In the genomic region with DNA sequence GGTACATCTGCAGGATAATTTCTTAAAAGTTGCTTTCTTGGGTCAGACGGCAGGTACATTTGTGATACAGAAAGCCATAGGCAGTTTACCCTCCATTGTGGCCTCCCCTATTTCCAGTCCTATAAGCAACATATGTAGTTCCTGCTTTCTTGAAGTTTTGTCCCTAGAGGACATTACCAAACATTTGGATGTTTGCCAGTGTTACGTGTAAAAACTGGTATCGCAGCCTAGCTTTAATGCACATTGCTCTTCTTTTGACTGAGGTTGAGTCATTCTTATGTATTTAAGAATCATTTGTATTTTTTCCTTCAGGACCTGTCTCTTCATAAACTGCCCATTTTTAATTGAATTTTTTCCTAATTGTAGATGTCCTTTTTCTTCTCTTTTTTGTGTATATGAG, we compare ENCODE assay signal across 15 cellular contexts.
DNase-seq lines count a peak whose midpoint lies in the region; ATAC-seq, FAIRE-seq and TF ChIP-seq lines count a peak whose summit lies in the region.
"Had no signal": no experiment of that assay in that cellular context is flagged by ENCODE, and none has a peak within 500 bp of the region (broad histone marks: within the 10 kb centered on the region; RNA-seq: fewer than 3 reads in every experiment).

No MANE protein-coding gene starts in this region.

- H3K4me3 ChIP-seq in bronchial epithelial cell (ENCODE audit: low read depth, low read length): no peak overlapping the region
- H3K4me3 ChIP-seq in upper lobe of right lung: no peak overlapping the region
- H3K4me3 ChIP-seq: gastrocnemius medialis had no signal

- H3K27me3 ChIP-seq in bronchial epithelial cell (ENCODE audit: control insufficient read depth, insufficient read depth, low read length) (no peaks in the 10 kb centered on the region), upper lobe of right lung (no peaks in the 10 kb centered on the region)
- H3K27me3 ChIP-seq: gastrocnemius medialis had no signal

- no peak for FAIRE-seq in bronchial epithelial cell (lab: Jason Lieb, UNC)
- FAIRE-seq: G401.6 had no signal

- H3K4me1 ChIP-seq in upper lobe of right lung: no peaks in the 10 kb centered on the region
- H3K4me1 ChIP-seq: gastrocnemius medialis, parathyroid adenoma had no signal

- intact Hi-C loops in upper lobe of right lung (cut with DNase I): no loop called here

- no peak overlapping the region for H3K27ac ChIP-seq in upper lobe of right lung
- H3K27ac ChIP-seq: gastrocnemius medialis, parathyroid adenoma had no signal

- no peaks in the 10 kb centered on the region for H3K9me3 ChIP-seq in upper lobe of right lung
- H3K9me3 ChIP-seq: gastrocnemius medialis had no signal

- TF ChIP-seq CTCF in bronchial epithelial cell (IDR thresholded peaks at IDR 0.05; ENCODE audit: insufficient read depth, low read length, severe bottlenecking) (no peak), upper lobe of right lung (IDR thresholded peaks at IDR 0.05) (no peak)

- peak; percentile 57 for DNase-seq in SIG-M5 treated with dmso at 0.1 percent for 504 hours (lab: John Stamatoyannopoulos, UW; ENCODE audit: unreplicated experiment)
- no peak for DNase-seq in SIG-M5 (lab: John Stamatoyannopoulos, UW)
- DNase-seq in NCI-H460 (ENCODE audit: extremely low read depth, low read depth): peak; percentile 4
- DNase-seq in bronchial epithelial cell (ENCODE audit: low read depth): peak; percentile 96
- DNase-seq in upper lobe of right lung: no peak
- DNase-seq: gastrocnemius medialis; left ventricle myocardium superior; stimulated activated CD4-positive, alpha-beta T cell treated with anti-CD3 and anti-CD28 coated beads, Interleukin-4, amount 100 ng/mL, for 24 hours; T-helper 1 cell had no signal

- ATAC-seq in upper lobe of right lung (peak; percentile 31), GM21528 (IDR thresholded peaks at IDR 0.05; ENCODE audit: low FRiP score, unreplicated experiment) (no peak), HG03439 (IDR thresholded peaks at IDR 0.05; ENCODE audit: unreplicated experiment) (no peak), HG02798 (IDR thresholded peaks at IDR 0.05; ENCODE audit: poor library complexity, unreplicated experiment) (no peak)
- ATAC-seq: gastrocnemius medialis, HCT116, left ventricle myocardium superior had no signal

- no peaks in the 10 kb centered on the region for H3K36me3 ChIP-seq in bronchial epithelial cell (ENCODE audit: control insufficient read depth, insufficient read depth, low read length)
- H3K36me3 ChIP-seq in upper lobe of right lung: no peaks in the 10 kb centered on the region
- H3K36me3 ChIP-seq: gastrocnemius medialis had no signal

Comparison
In these comparisons a context has a peak if more than half of its experiments do, and no peak if none do; other contexts are left out.
1. DNase-seq: peak in SIG-M5 treated with dmso at 0.1 percent for 504 hours (single experiment), NCI-H460 (single experiment) and bronchial epithelial cell (single experiment); none in SIG-M5 (single experiment) and upper lobe of right lung (single experiment).